1 cellular context compared by ENCODE assay signal in genomic region chr1:161190962-161191521, GRCh38.
TF ChIP-seq lines count a peak whose summit lies in the region.

No MANE protein-coding gene starts in this region.

TF ChIP-seq in HepG2, 621 proteins besides CTCF, POLR2A, EP300 and RAD21:
- TF ChIP-seq KLF11 (CRISPR knock-in tag; IDR thresholded peaks at IDR 0.05): no peak
